ENCODE assay signal across 20 cellular contexts in genomic region chrX:97740044-97740443, GRCh38.
"Had no signal": no experiment of that assay in that cellular context is flagged by ENCODE, and none has a peak within 500 bp of the region (broad histone marks: within the 10 kb centered on the region; RNA-seq: fewer than 3 reads in every experiment).

No MANE protein-coding gene starts in this region.

- H3K4me3 Mint-ChIP-seq: activated CD4-positive, alpha-beta memory T cell treated with anti-CD3 and anti-CD28 coated beads, Interleukin-2, amount 10 ng/mL, durations not matched to agents 7 days and 5 days; activated CD8-positive, alpha-beta memory T cell treated with anti-CD3 and anti-CD28 coated beads, Interleukin-2, amount 10 ng/mL, durations not matched to agents 7 days and 5 days; activated T-helper 17 cell treated with anti-CD3 and anti-CD28 coated beads, Interleukin-2, amount 50 U/mL, for 72 hours; brain had no signal

- ATAC-seq: activated CD8-positive, alpha-beta memory T cell treated with anti-CD3 and anti-CD28 coated beads, Interleukin-2, amount 10 ng/mL, durations not matched to agents 7 days and 5 days; activated T-helper 17 cell treated with anti-CD3 and anti-CD28 coated beads, Interleukin-2, amount 50 U/mL, for 72 hours; stimulated activated naive CD8-positive, alpha-beta T cell treated with anti-CD3 and anti-CD28 coated beads, Interleukin-15, Interleukin-2, amounts not matched to agents 100 U/mL and 50 U/mL, for 24 hours had no signal

- H3K27ac ChIP-seq: esophagus squamous epithelium, tibial artery had no signal

- H3K9me3 ChIP-seq: esophagus squamous epithelium, tibial artery had no signal

- H3K4me1 Mint-ChIP-seq: activated CD4-positive, alpha-beta memory T cell treated with anti-CD3 and anti-CD28 coated beads, Interleukin-2, amount 10 ng/mL, durations not matched to agents 7 days and 5 days; activated CD8-positive, alpha-beta memory T cell treated with anti-CD3 and anti-CD28 coated beads, Interleukin-2, amount 10 ng/mL, durations not matched to agents 7 days and 5 days; activated T-helper 17 cell treated with anti-CD3 and anti-CD28 coated beads, Interleukin-2, amount 50 U/mL, for 72 hours; brain had no signal

- DNase-seq: activated CD4-positive, alpha-beta memory T cell treated with anti-CD3 and anti-CD28 coated beads, Interleukin-2, amount 10 ng/mL, durations not matched to agents 7 days and 5 days; activated CD4-positive, alpha-beta T cell treated with anti-CD3 and anti-CD28 coated beads for 48 hours; activated CD4-positive, CD25-positive, alpha-beta regulatory T cell; activated CD8-positive, alpha-beta memory T cell treated with anti-CD3 and anti-CD28 coated beads, Interleukin-2, amount 10 ng/mL, durations not matched to agents 7 days and 5 days; activated naive CD4-positive, alpha-beta T cell treated with Interleukin-2 at 50 U/mL for 16 hours; cortex of kidney; effector CD4-positive, alpha-beta T cell; esophagus squamous epithelium; midbrain; occipital lobe; posterior cingulate gyrus; stimulated activated CD4-positive, alpha-beta T cell treated with anti-CD3 and anti-CD28 coated beads, Interleukin-12 subunit alpha, Interleukin-12 subunit beta, amount 100 ng/mL, for 4 hours; stimulated activated CD4-positive, alpha-beta T cell treated with anti-CD3 and anti-CD28 coated beads, Interleukin-2, amount 100 ng/mL, for 24 hours; stimulated activated naive CD8-positive, alpha-beta T cell treated with anti-CD3 and anti-CD28 coated beads, Interleukin-15, Interleukin-2, amounts not matched to agents 100 U/mL and 50 U/mL, for 24 hours; substantia nigra; T1000; tibial artery had no signal

- H3K27me3 Mint-ChIP-seq: activated CD4-positive, alpha-beta memory T cell treated with anti-CD3 and anti-CD28 coated beads, Interleukin-2, amount 10 ng/mL, durations not matched to agents 7 days and 5 days; brain had no signal

- H3K4me3 ChIP-seq: esophagus squamous epithelium, lung, tibial artery had no signal

- H3K9me3 Mint-ChIP-seq: activated CD4-positive, alpha-beta memory T cell treated with anti-CD3 and anti-CD28 coated beads, Interleukin-2, amount 10 ng/mL, durations not matched to agents 7 days and 5 days; activated T-helper 17 cell treated with anti-CD3 and anti-CD28 coated beads, Interleukin-2, amount 50 U/mL, for 72 hours; brain had no signal

- H3K36me3 ChIP-seq: esophagus squamous epithelium, tibial artery had no signal

- H3K27me3 ChIP-seq: esophagus squamous epithelium, tibial artery had no signal

- H3K27ac Mint-ChIP-seq: activated CD4-positive, alpha-beta memory T cell treated with anti-CD3 and anti-CD28 coated beads, Interleukin-2, amount 10 ng/mL, durations not matched to agents 7 days and 5 days; activated CD8-positive, alpha-beta memory T cell treated with anti-CD3 and anti-CD28 coated beads, Interleukin-2, amount 10 ng/mL, durations not matched to agents 7 days and 5 days; activated T-helper 17 cell treated with anti-CD3 and anti-CD28 coated beads, Interleukin-2, amount 50 U/mL, for 72 hours; brain had no signal

- H3K4me1 ChIP-seq: esophagus squamous epithelium, tibial artery had no signal

- H3K36me3 Mint-ChIP-seq: activated CD8-positive, alpha-beta memory T cell treated with anti-CD3 and anti-CD28 coated beads, Interleukin-2, amount 10 ng/mL, durations not matched to agents 7 days and 5 days; brain had no signal
